In the genomic region with DNA sequence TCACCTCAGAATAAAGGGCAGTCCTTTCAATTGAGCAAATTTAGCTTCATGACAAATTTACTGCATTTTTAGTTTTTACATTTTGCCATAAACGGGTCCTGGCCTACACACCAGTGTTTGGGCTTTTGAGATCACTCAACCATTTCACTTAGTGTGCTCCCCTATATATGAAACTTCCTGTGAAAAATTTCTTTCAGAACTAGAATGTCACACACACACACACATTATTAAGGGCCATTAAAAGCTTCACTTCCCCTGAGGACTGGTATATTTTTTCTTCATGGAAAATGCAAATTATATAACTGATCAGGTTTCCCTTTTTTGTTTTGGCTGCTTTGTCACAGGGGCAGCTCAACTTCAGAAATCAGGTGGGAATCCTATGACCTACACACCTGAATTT, we compare ENCODE assay signal across 31 cellular contexts.
"Had no signal": no experiment of that assay in that cellular context is flagged by ENCODE, and none has a peak within 500 bp of the region (broad histone marks: within the 10 kb centered on the region; RNA-seq: fewer than 3 reads in every experiment).

No MANE protein-coding gene starts in this region.

- ATAC-seq: body of pancreas, Panc1, Right ventricle myocardium inferior had no signal

- H3K27ac ChIP-seq: body of pancreas, coronary artery, VCaP had no signal

- H3K9me3 ChIP-seq: body of pancreas, MG63, SK-N-SH had no signal

- H3K4me2 ChIP-seq: SK-N-SH had no signal

- H3K4me1 Mint-ChIP-seq: activated CD4-positive, alpha-beta memory T cell treated with anti-CD3 and anti-CD28 coated beads, Interleukin-2, amount 10 ng/mL, durations not matched to agents 7 days and 5 days; activated naive CD4-positive, alpha-beta T cell treated with anti-CD3 and anti-CD28 coated beads, Interleukin-2, amount 50 U/mL, for 24 hours had no signal

- H3K4me1 ChIP-seq: body of pancreas had no signal

- H3K4me3 Mint-ChIP-seq: activated CD4-positive, alpha-beta memory T cell treated with anti-CD3 and anti-CD28 coated beads, Interleukin-2, amount 10 ng/mL, durations not matched to agents 7 days and 5 days; activated naive CD4-positive, alpha-beta T cell treated with anti-CD3 and anti-CD28 coated beads, Interleukin-2, amount 50 U/mL, for 24 hours; activated T-helper 1 cell treated with anti-CD3 and anti-CD28 coated beads, Interleukin-12 subunit alpha, Interleukin-12 subunit beta, Interleukin-2, Interleukin-4 antibody, amounts not matched to agents 30 ng/mL and 10 ng/mL and 1 ng/mL, durations not matched to agents 14 hours and 24 hours and 36 hours had no signal

- H3K9me2 ChIP-seq: SK-N-SH had no signal

- DNase-seq: activated CD4-positive, alpha-beta memory T cell treated with anti-CD3 and anti-CD28 coated beads, Interleukin-2, amount 10 ng/mL, durations not matched to agents 7 days and 5 days; activated CD4-positive, alpha-beta T cell treated with anti-CD3 and anti-CD28 coated beads, Interleukin-2, amount 50 U/mL, for 1 hour; activated CD4-positive, CD25-positive, alpha-beta regulatory T cell; activated CD8-positive, alpha-beta memory T cell treated with anti-CD3 and anti-CD28 coated beads, Interleukin-2, amount 50 U/mL, for 48 hours; activated effector memory CD4-positive, alpha-beta T cell treated with Interleukin-2 at 50 U/mL for 16 hours; activated naive CD4-positive, alpha-beta T cell; activated T-cell treated with anti-CD3 and anti-CD28 coated beads, Interleukin-2, amount 50 U/mL, for 1 hour; aorta; body of pancreas; central memory CD4-positive, alpha-beta T cell; MG63; MV-4-11; NCI-H1105 treated with DMSO at 0.1 percent for 48 hours; NCI-H1436 treated with DMSO at 0.1 percent for 48 hours; NCI-H187; NCI-H2081; NCI-H2171; NCI-H2227 treated with DMSO at 0.1 percent for 48 hours; NCI-H446 treated with DMSO at 0.1 percent for 48 hours; NCI-H524 treated with DMSO at 0.1 percent for 48 hours; NCI-H82; OCI-M1; RPMI8226; SK-N-SH; T-helper 1 cell had no signal

- H3K27me3 Mint-ChIP-seq: activated CD4-positive, alpha-beta memory T cell treated with anti-CD3 and anti-CD28 coated beads, Interleukin-2, amount 10 ng/mL, durations not matched to agents 7 days and 5 days; activated naive CD4-positive, alpha-beta T cell treated with anti-CD3 and anti-CD28 coated beads, Interleukin-2, amount 50 U/mL, for 24 hours had no signal

- H3K9me3 Mint-ChIP-seq: activated CD4-positive, alpha-beta memory T cell treated with anti-CD3 and anti-CD28 coated beads, Interleukin-2, amount 10 ng/mL, durations not matched to agents 7 days and 5 days; activated naive CD4-positive, alpha-beta T cell treated with anti-CD3 and anti-CD28 coated beads, Interleukin-2, amount 50 U/mL, for 24 hours; activated T-helper 1 cell treated with anti-CD3 and anti-CD28 coated beads, Interleukin-12 subunit alpha, Interleukin-12 subunit beta, Interleukin-2, Interleukin-4 antibody, amounts not matched to agents 30 ng/mL and 10 ng/mL and 1 ng/mL, durations not matched to agents 14 hours and 24 hours and 36 hours had no signal

- H3K27ac Mint-ChIP-seq: activated CD4-positive, alpha-beta memory T cell treated with anti-CD3 and anti-CD28 coated beads, Interleukin-2, amount 10 ng/mL, durations not matched to agents 7 days and 5 days; activated naive CD4-positive, alpha-beta T cell treated with anti-CD3 and anti-CD28 coated beads, Interleukin-2, amount 50 U/mL, for 24 hours; activated T-helper 1 cell treated with anti-CD3 and anti-CD28 coated beads, Interleukin-12 subunit alpha, Interleukin-12 subunit beta, Interleukin-2, Interleukin-4 antibody, amounts not matched to agents 30 ng/mL and 10 ng/mL and 1 ng/mL, durations not matched to agents 14 hours and 24 hours and 36 hours had no signal

- H3K4me3 ChIP-seq: body of pancreas, coronary artery, MG63 had no signal

- H3K36me3 ChIP-seq: MG63 had no signal
